ENCODE assay signal across 23 cellular contexts in genomic region chr17:66720567-66720966, GRCh38.
"Had no signal": no experiment of that assay in that cellular context is flagged by ENCODE, and none has a peak within 500 bp of the region (broad histone marks: within the 10 kb centered on the region; RNA-seq: fewer than 3 reads in every experiment).

No MANE protein-coding gene starts in this region.

- H3K4me3 Mint-ChIP-seq: activated CD8-positive, alpha-beta T cell treated with anti-CD3 and anti-CD28 coated beads for 36 hours; activated T-cell treated with anti-CD3 and anti-CD28 coated beads, Interleukin-2, amount 50 U/mL, for 4 hours; immature natural killer cell; mesothelial cell of epicardium; naive B cell; nephron progenitor cell had no signal

- H3K9me3 Mint-ChIP-seq: activated CD8-positive, alpha-beta T cell treated with anti-CD3 and anti-CD28 coated beads for 36 hours; activated T-cell treated with anti-CD3 and anti-CD28 coated beads, Interleukin-2, amount 50 U/mL, for 4 hours; immature natural killer cell; mesothelial cell of epicardium; nephron progenitor cell had no signal

- H3K27me3 Mint-ChIP-seq: activated CD8-positive, alpha-beta T cell treated with anti-CD3 and anti-CD28 coated beads for 36 hours; progenitor cell of endocrine pancreas had no signal

- DNase-seq: activated CD4-positive, alpha-beta T cell treated with anti-CD3 and anti-CD28 coated beads, Interleukin-2, amount 50 U/mL, for 1 hour; activated CD8-positive, alpha-beta T cell treated with anti-CD3 and anti-CD28 coated beads for 36 hours; activated effector memory CD4-positive, alpha-beta T cell treated with Interleukin-2 at 50 U/mL for 16 hours; activated naive CD4-positive, alpha-beta T cell treated with Interleukin-2 at 50 U/mL for 16 hours; activated T-cell treated with anti-CD3 and anti-CD28 coated beads, Interleukin-2, amount 50 U/mL, for 4 hours; colonic mucosa; effector memory CD4-positive, alpha-beta T cell; erythroblast; immature natural killer cell; kidney; naive B cell; nephron progenitor cell; right lobe of liver; stimulated activated CD4-positive, alpha-beta T cell treated with anti-CD3 and anti-CD28 coated beads, Interleukin-2, amount 100 ng/mL, for 48 hours; stimulated activated naive CD8-positive, alpha-beta T cell treated with anti-CD3 and anti-CD28 coated beads, Interleukin-15, Interleukin-2, amounts not matched to agents 100 U/mL and 50 U/mL, for 24 hours; T-helper 2 cell; thyroid gland; upper lobe of left lung had no signal

- H3K27ac ChIP-seq: colonic mucosa, neutrophil, right lobe of liver, thyroid gland, upper lobe of left lung, vagina had no signal

- ATAC-seq: activated CD8-positive, alpha-beta T cell treated with anti-CD3 and anti-CD28 coated beads for 36 hours; activated T-cell treated with anti-CD3 and anti-CD28 coated beads, Interleukin-2, amount 50 U/mL, for 4 hours; right lobe of liver; stimulated activated naive CD8-positive, alpha-beta T cell treated with anti-CD3 and anti-CD28 coated beads, Interleukin-15, Interleukin-2, amounts not matched to agents 100 U/mL and 50 U/mL, for 24 hours had no signal

- H3K4me1 Mint-ChIP-seq: naive B cell had no signal

- H3K36me3 Mint-ChIP-seq: mesothelial cell of epicardium, naive B cell had no signal

- H3K27ac Mint-ChIP-seq: activated CD8-positive, alpha-beta T cell treated with anti-CD3 and anti-CD28 coated beads for 36 hours; immature natural killer cell; mesothelial cell of epicardium; naive B cell; nephron progenitor cell; progenitor cell of endocrine pancreas had no signal

- FAIRE-seq: bronchial epithelial cell, kidney had no signal
